Comparison of ENCODE assay signal across 8 cellular contexts in the genomic region with DNA sequence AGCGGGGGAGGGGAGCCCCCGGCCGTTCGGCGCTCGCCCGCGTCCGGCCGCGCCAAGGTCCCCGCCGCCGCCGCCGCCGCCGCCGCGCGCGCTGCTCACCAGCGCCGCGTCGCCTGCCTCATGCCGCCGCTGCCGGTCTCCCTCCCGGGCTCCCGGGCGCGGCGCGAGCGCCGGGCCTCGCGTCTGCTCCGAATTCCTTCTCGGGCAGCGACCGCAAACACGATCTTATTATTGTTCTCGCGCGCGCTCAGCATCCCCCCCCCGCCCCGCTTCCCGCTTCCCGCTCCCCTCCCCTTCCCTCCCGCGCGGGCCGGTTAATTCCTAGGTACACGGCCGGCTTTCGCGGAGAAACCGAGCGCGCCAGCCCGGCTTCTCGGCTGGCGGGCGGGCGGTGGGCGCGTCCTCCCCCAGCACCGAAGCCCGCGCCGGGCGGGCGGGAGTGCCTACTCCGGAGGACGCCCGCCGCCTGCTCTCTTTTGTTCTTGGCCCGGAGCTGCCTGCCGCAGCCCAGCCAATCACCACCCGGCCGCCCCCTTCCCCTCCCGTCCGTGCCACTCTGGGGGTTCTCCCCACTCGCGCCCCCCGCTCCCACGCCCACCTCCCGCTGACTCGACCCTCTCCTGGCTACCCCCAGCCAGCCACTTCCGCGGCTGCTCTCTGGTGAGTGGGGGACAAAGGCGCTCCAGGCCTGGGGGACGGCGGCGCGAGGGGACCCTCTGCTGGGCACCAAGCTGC. TPM values are rescaled to one million over a fixed set of nuclear protein-coding genes. Genes with fewer than 3 reads are reported as not detected.
DNase-seq lines count a peak whose midpoint lies in the region; ATAC-seq and TF ChIP-seq lines count a peak whose summit lies in the region.

A gene (minus strand): TSS at position 202 of the 735 bp plus-strand sequence. CDS start 409 bp downstream, outside the sequence.

- POLR2A ChIA-PET in PC-9 (lab: Charles Lee; ENCODE audit: unreplicated experiment): no interaction called here

- H3K4me2 ChIP-seq in PC-9: no peak within 1 kb of the TSS

- no peak within 1 kb of the TSS for H3K27ac ChIP-seq in PC-9
- peak within 1 kb of the TSS; percentile 89 for H3K27ac ChIP-seq in cardiac muscle cell

- CTCF ChIA-PET in PC-9 (lab: Charles Lee): interaction anchor here (0.5 kb wide), 1 partner anchor 87 kb away, joined by 11 read pairs; no protein-coding TSS in a partner anchor

- H3K4me1 ChIP-seq in PC-9 (replicated peaks; ENCODE audit: insufficient read depth) (peaks cover 4% of the 10 kb centered on the region; the same call in 1 of the 2 replicates), cardiac muscle cell (ENCODE audit: low read depth) (peaks cover 16% of the 10 kb centered on the region)

- no peaks in the 10 kb centered on the region; the same call in 1 of the 2 replicates for H3F3A ChIP-seq in PC-9 (ENCODE audit: insufficient read depth, low read depth)

- no peak within 1 kb of the TSS for H3K4me3 ChIP-seq in PC-9
- H3K4me3 ChIP-seq in cardiac muscle cell: peak within 1 kb of the TSS; percentile 91

- H2AFZ ChIP-seq in PC-9: no peak within 1 kb of the TSS

- BruUV-seq in PC-9 (replicated peaks; lab: Mats Ljungman, UMichigan): TSS peak; percentile 36

- ATAC-seq in HG02981 (IDR thresholded peaks at IDR 0.05; ENCODE audit: unreplicated experiment): peak; percentile 41
- no peak for ATAC-seq in GM19328 (IDR thresholded peaks at IDR 0.05; ENCODE audit: unreplicated experiment)

- H4K20me1 ChIP-seq in PC-9 (ENCODE audit: insufficient read depth): no peaks in the 10 kb centered on the region

- TF ChIP-seq CTCF in PC-9 (conservative IDR thresholded peaks at IDR 0.05): no peak
- peak; percentile 8 for TF ChIP-seq CTCF in cardiac muscle cell (IDR thresholded peaks at IDR 0.05; ENCODE audit: low read depth, low read length)

- H3K36me3 ChIP-seq in PC-9 (ENCODE audit: low read depth): no peaks in the 10 kb centered on the region
- no peaks in the 10 kb centered on the region for H3K36me3 ChIP-seq in cardiac muscle cell

- H3K27me3 ChIP-seq in PC-9 (ENCODE audit: insufficient read depth, low read depth): no peaks in the 10 kb centered on the region
- no peaks in the 10 kb centered on the region for H3K27me3 ChIP-seq in cardiac muscle cell

- no peaks in the 10 kb centered on the region for H3K9me3 ChIP-seq in PC-9 (ENCODE audit: insufficient read depth, low read depth)
- no peaks in the 10 kb centered on the region for H3K9me3 ChIP-seq in cardiac muscle cell (ENCODE audit: low read depth)

- peak; percentile 62 to 63 for DNase-seq in NCI-H2081 (lab: John Stamatoyannopoulos, UW)
- DNase-seq in NCI-H2081 treated with DMSO at 0.1 percent for 48 hours (lab: John Stamatoyannopoulos, UW): no peak
- peak in 1 of 2 experiments; percentile 9 for DNase-seq in PC-9
- DNase-seq in amniotic epithelial cell (ENCODE audit: low read depth): peak; percentile 46
- peak; percentile 72 to 75 for DNase-seq in cardiac muscle cell (ENCODE audit: low read depth in 1 of 2, low spot score in 1 of 2)
- peak; percentile 49 for DNase-seq in occipital lobe (lab: John Stamatoyannopoulos, UW)

- no peaks in the 10 kb centered on the region for H3K79me2 ChIP-seq in PC-9 (ENCODE audit: low read depth)

- intact Hi-C loops in PC-9 (cut with micrococcal nuclease; ENCODE audit: unreplicated experiment): no loop called here

- H3K9me2 ChIP-seq in PC-9 (ENCODE audit: insufficient read depth): no peaks in the 10 kb centered on the region

RNA-seq across cellular contexts. Expression of the gene that starts here (rescaled TPM):
- 10.1 TPM in 2 replicates for total RNA-seq in PC-9 (2021)
- total RNA-seq in cardiac muscle cell: 101 and 164 TPM in 2 replicates
- polyA plus RNA-seq in cardiac muscle cell: 68.8 and 80.4 TPM in 2 replicates
- total RNA-seq in occipital lobe: 149 TPM
